ENCODE assay signal across 14 cellular contexts in genomic region chr5:8840237-8840636, GRCh38.
"Had no signal": no experiment of that assay in that cellular context is flagged by ENCODE, and none has a peak within 500 bp of the region (broad histone marks: within the 10 kb centered on the region; RNA-seq: fewer than 3 reads in every experiment).

No MANE protein-coding gene starts in this region.

- H3K27ac ChIP-seq: brain microvascular endothelial cell, left ventricle myocardium inferior, right atrium auricular region, thoracic aorta had no signal

- FAIRE-seq: kidney, small intestine had no signal

- H3K9me3 ChIP-seq: right atrium auricular region, thoracic aorta had no signal

- ATAC-seq: natural killer cell; stimulated activated naive CD8-positive, alpha-beta T cell treated with anti-CD3 and anti-CD28 coated beads, Interleukin-15, Interleukin-2, amounts not matched to agents 100 U/mL and 50 U/mL, for 24 hours had no signal

- H3K36me3 ChIP-seq: brain microvascular endothelial cell, left ventricle myocardium inferior, right atrium auricular region, thoracic aorta had no signal

- H3K27me3 ChIP-seq: brain microvascular endothelial cell, right atrium auricular region had no signal

- DNase-seq: activated CD4-positive, alpha-beta memory T cell treated with anti-CD3 and anti-CD28 coated beads, Interleukin-2, amount 10 ng/mL, durations not matched to agents 7 days and 5 days; activated CD4-positive, alpha-beta T cell treated with anti-CD3 and anti-CD28 coated beads for 4 hours; activated naive CD8-positive, alpha-beta T cell treated with anti-CD3 and anti-CD28 coated beads for 36 hours; activated T-cell treated with anti-CD3 and anti-CD28 coated beads, Interleukin-2, amount 50 U/mL, for 48 hours; brain microvascular endothelial cell; cerebellar nuclear complex; erythroblast; kidney; left ventricle myocardium inferior; natural killer cell; small intestine; stimulated activated naive CD8-positive, alpha-beta T cell treated with anti-CD3 and anti-CD28 coated beads, Interleukin-15, Interleukin-2, amounts not matched to agents 100 U/mL and 50 U/mL, for 24 hours had no signal

- H3K4me3 ChIP-seq: left ventricle myocardium inferior, right atrium auricular region, thoracic aorta had no signal

- H3K4me1 ChIP-seq: left ventricle myocardium inferior, right atrium auricular region had no signal
